Comparison of ENCODE assay signal across 10 cellular contexts in genomic region chr16:29148867-29149272, GRCh38.
DNase-seq lines count a peak whose midpoint lies in the region; ATAC-seq and TF ChIP-seq lines count a peak whose summit lies in the region.
"Had no signal": no experiment of that assay in that cellular context is flagged by ENCODE, and none has a peak within 500 bp of the region (broad histone marks: within the 10 kb centered on the region; RNA-seq: fewer than 3 reads in every experiment).

No MANE protein-coding gene starts in this region.

- H3K27me3 Mint-ChIP-seq in CD4-positive, alpha-beta T cell = no peaks in the 10 kb centered on the region
- no peaks in the 10 kb centered on the region for H3K27me3 Mint-ChIP-seq in activated CD4-positive, alpha-beta memory T cell treated with anti-CD3 and anti-CD28 coated beads for 36 hours

- no peaks in the 10 kb centered on the region for H3K9me3 ChIP-seq in CD4-positive, alpha-beta T cell (ENCODE audit: control insufficient read depth, low read length)

- peak overlapping the region; percentile 70 for H3K4me3 Mint-ChIP-seq in CD4-positive, alpha-beta T cell
- peak overlapping the region; percentile 26 for H3K4me3 Mint-ChIP-seq in activated CD4-positive, alpha-beta memory T cell treated with anti-CD3 and anti-CD28 coated beads for 36 hours

- peak overlapping the region; percentile 97 for H3K27ac Mint-ChIP-seq in CD4-positive, alpha-beta T cell
- H3K27ac Mint-ChIP-seq in activated CD4-positive, alpha-beta memory T cell treated with anti-CD3 and anti-CD28 coated beads for 36 hours = peak overlapping the region; percentile 74

- POLR2A ChIA-PET in CD4-positive, alpha-beta T cell (lab: Charles Lee) = no interaction called here
- POLR2A ChIA-PET in activated CD4-positive, alpha-beta memory T cell treated with anti-CD3 and anti-CD28 coated beads for 36 hours (lab: Charles Lee) = no interaction called here

- intact Hi-C loops in CD4-positive, alpha-beta T cell (cut with DNase I, micrococcal nuclease) = no loop called here
- intact Hi-C loops in activated CD4-positive, alpha-beta memory T cell treated with anti-CD3 and anti-CD28 coated beads for 36 hours (cut with micrococcal nuclease) = no loop called here

- no peaks in the 10 kb centered on the region for H3K9me3 Mint-ChIP-seq in CD4-positive, alpha-beta T cell
- H3K9me3 Mint-ChIP-seq in activated CD4-positive, alpha-beta memory T cell treated with anti-CD3 and anti-CD28 coated beads for 36 hours = no peaks in the 10 kb centered on the region

- peaks cover 15% of the 10 kb centered on the region for H3K36me3 Mint-ChIP-seq in CD4-positive, alpha-beta T cell (ENCODE audit: low read depth)
- H3K36me3 Mint-ChIP-seq in activated CD4-positive, alpha-beta memory T cell treated with anti-CD3 and anti-CD28 coated beads for 36 hours = peaks cover 8% of the 10 kb centered on the region

- peak overlapping the region; percentile 74 for H3K27ac ChIP-seq in CD4-positive, alpha-beta T cell (ENCODE audit: low read depth, low read length)

- peaks cover 57% of the 10 kb centered on the region for H3K4me1 Mint-ChIP-seq in CD4-positive, alpha-beta T cell (ENCODE audit: low read depth)
- H3K4me1 Mint-ChIP-seq in activated CD4-positive, alpha-beta memory T cell treated with anti-CD3 and anti-CD28 coated beads for 36 hours (ENCODE audit: low read depth) = peaks cover 35% of the 10 kb centered on the region

- no peak for TF ChIP-seq CTCF in CD4-positive, alpha-beta T cell (IDR thresholded peaks at IDR 0.05)

- ATAC-seq in CD4-positive, alpha-beta T cell (ENCODE audit: poor library complexity) = peak; percentile 92
- ATAC-seq in HG02870 (IDR thresholded peaks at IDR 0.05; ENCODE audit: unreplicated experiment) (no peak), GM19351 (IDR thresholded peaks at IDR 0.05; ENCODE audit: unreplicated experiment) (no peak), GM18868 (IDR thresholded peaks at IDR 0.05; ENCODE audit: unreplicated experiment) (no peak), GM18861 (IDR thresholded peaks at IDR 0.05; ENCODE audit: unreplicated experiment) (no peak)

- CTCF ChIA-PET in CD4-positive, alpha-beta T cell (lab: Charles Lee) = no interaction called here
- CTCF ChIA-PET in activated CD4-positive, alpha-beta memory T cell treated with anti-CD3 and anti-CD28 coated beads for 36 hours (lab: Charles Lee) = no interaction called here

- DNase-seq in CD4-positive, alpha-beta T cell = peak; percentile 75 to 92 (median 81)
- peak; percentile 81 for DNase-seq in activated CD4-positive, alpha-beta memory T cell treated with anti-CD3 and anti-CD28 coated beads for 36 hours
- DNase-seq in effector CD8-positive, alpha-beta T cell (lab: John Stamatoyannopoulos, UW) = peak; percentile 55
- DNase-seq in stimulated activated CD4-positive, alpha-beta T cell treated with anti-CD3 and anti-CD28 coated beads, Interleukin-1b, Interleukin-23, amount 100 ng/mL, for 48 hours = peak; percentile 45
- DNase-seq: anterior cingulate cortex, NCI-H446 treated with DMSO at 0.1 percent for 48 hours had no signal

- H3K27me3 ChIP-seq in CD4-positive, alpha-beta T cell (ENCODE audit: control insufficient read depth, insufficient read depth, low read length) = no peaks in the 10 kb centered on the region
